11 cellular contexts compared by ENCODE assay signal in genomic region chr15:70856177-70856883, GRCh38. TPM values are rescaled to one million over a fixed set of nuclear protein-coding genes. Genes with fewer than 3 reads are reported as not detected.
DNase-seq lines count a peak whose midpoint lies in the region; ATAC-seq lines count a peak whose summit lies in the region.
"Had no signal": no experiment of that assay in that cellular context is flagged by ENCODE, and none has a peak within 500 bp of the region (broad histone marks: within the 10 kb centered on the region; RNA-seq: fewer than 3 reads in every experiment).

No MANE protein-coding gene starts in this region.

- H3K4me3 ChIP-seq in right cardiac atrium (ENCODE audit: low read length) = no peak overlapping the region
- H3K4me3 ChIP-seq in muscle layer of duodenum (ENCODE audit: low read depth in 1 of 2, low read length in 2 of 2) = no peak overlapping the region

- WGBS in right cardiac atrium = 57% methylated on average over 7 of the region's 7 CpGs

- H3K9me3 ChIP-seq in right cardiac atrium (ENCODE audit: control insufficient read depth, low read length) = no peaks in the 10 kb centered on the region
- H3K9me3 ChIP-seq in muscle layer of duodenum (ENCODE audit: control insufficient read depth in 1 of 2, low read length in 2 of 2) = no peaks in the 10 kb centered on the region

- DNase-seq in right cardiac atrium = no peak
- no peak for DNase-seq in Right ventricle myocardium inferior (ENCODE audit: missing footprints)
- DNase-seq in GM19240 (ENCODE audit: insufficient read length, low spot score) = no peak
- no peak for DNase-seq in HuH-7.5 (ENCODE audit: low spot score)
- no peak for DNase-seq in stimulated activated naive CD4-positive, alpha-beta T cell treated with Interleukin-2 at 50 U/mL for 16 hours (lab: John Stamatoyannopoulos, UW)
- DNase-seq: activated CD4-positive, alpha-beta memory T cell treated with anti-CD3 and anti-CD28 coated beads, Interleukin-2, amount 10 ng/mL, durations not matched to agents 7 days and 5 days; KBM-7 had no signal

- intact Hi-C loops in right cardiac atrium (cut with DNase I) = no loop called here
- intact Hi-C loops in Right ventricle myocardium inferior (cut with DNase I) = no loop called here

- peaks cover 0 to 26% of the 10 kb centered on the region in 2 donors for H3K36me3 ChIP-seq in muscle layer of duodenum (ENCODE audit: control insufficient read depth in 1 of 2, insufficient read depth in 2 of 2, low read length in 2 of 2)

- ATAC-seq in right cardiac atrium (no peak), Right ventricle myocardium inferior (no peak), HG03196 (IDR thresholded peaks at IDR 0.05; ENCODE audit: unreplicated experiment) (no peak)

- H3K27ac ChIP-seq in right cardiac atrium (ENCODE audit: low read length) (peak overlapping the region; percentile 93), cingulate gyrus (ENCODE audit: low read depth, low read length) (peak overlapping the region; percentile 78), muscle layer of duodenum (ENCODE audit: low read length) (peak overlapping the region; percentile 76)

- H3K4me1 ChIP-seq in right cardiac atrium (ENCODE audit: control insufficient read depth, insufficient read depth, low read length) (peaks cover 9% of the 10 kb centered on the region), muscle layer of duodenum (ENCODE audit: control insufficient read depth in 1 of 2, insufficient read depth in 2 of 2, low read length in 2 of 2) (peaks cover 0 to 27% of the 10 kb centered on the region in 2 donors)

- H3K27me3 ChIP-seq in right cardiac atrium (ENCODE audit: control insufficient read depth, insufficient read depth) (no peaks in the 10 kb centered on the region), muscle layer of duodenum (ENCODE audit: low read depth, low read length) (no peaks in the 10 kb centered on the region)

RNA-seq across cellular contexts. Expression of gene LARP6, which starts 2.4 kb away (rescaled TPM):
- total RNA-seq in right cardiac atrium (10 to 100 TPM; 34.1 to 44.0 (median 38.8) TPM), Right ventricle myocardium inferior (55.7 TPM)
- 32.3 TPM for polyA plus RNA-seq in right cardiac atrium
- total RNA-seq: activated CD4-positive, alpha-beta memory T cell treated with anti-CD3 and anti-CD28 coated beads, Interleukin-2, amount 10 ng/mL, durations not matched to agents 7 days and 5 days; mononuclear cell had no signal

RNA-seq across cellular contexts. Expression of gene THAP10, which starts 35.9 kb away (rescaled TPM):
- total RNA-seq in right cardiac atrium (1 to 10 TPM; 1.8 to 4.9 (median 4.1) TPM), Right ventricle myocardium inferior (3.7 TPM)
- 3.2 TPM for polyA plus RNA-seq in right cardiac atrium

RNA-seq across cellular contexts. Expression of gene LRRC49, which starts 36.3 kb away (rescaled TPM):
- total RNA-seq in right cardiac atrium = 10 to 100 TPM; 41.2 to 53.7 (median 49.4) TPM
- 44.7 TPM for polyA plus RNA-seq in right cardiac atrium
- total RNA-seq in Right ventricle myocardium inferior = 70.9 TPM
- total RNA-seq: activated CD4-positive, alpha-beta memory T cell treated with anti-CD3 and anti-CD28 coated beads, Interleukin-2, amount 10 ng/mL, durations not matched to agents 7 days and 5 days had no signal
